In genomic region chr17:19317359-19318095, GRCh38 we compare ENCODE assay signal across 8 cellular contexts. TPM values are rescaled to one million over a fixed set of nuclear protein-coding genes. Genes with fewer than 3 reads are reported as not detected.
DNase-seq lines count a peak whose midpoint lies in the region; ATAC-seq, FAIRE-seq and TF ChIP-seq lines count a peak whose summit lies in the region.

No MANE protein-coding gene starts in this region.

- in situ Hi-C loops in astrocyte of the cerebellum (cut with HindIII; ENCODE audit: low sequenced_read_pairs) = no loop called here

- H3K4me3 ChIP-seq in GM12865 (ENCODE audit: low read depth, low read length) (no peak overlapping the region), astrocyte of the cerebellum (ENCODE audit: low read depth, low read length) (no peak overlapping the region), small intestine (ENCODE audit: low read depth in 1 of 2, low read length in 2 of 2) (no peak overlapping the region)

- TF ChIP-seq CTCF in GM12865 (IDR thresholded peaks at IDR 0.05; ENCODE audit: insufficient read depth, low read depth, low read length, missing control alignments) = peak; percentile 40
- TF ChIP-seq CTCF in astrocyte of the cerebellum (IDR thresholded peaks at IDR 0.05; ENCODE audit: low read depth, low read length, missing control alignments) = peak; percentile 24

- H3K27ac ChIP-seq in small intestine (ENCODE audit: low read depth in 1 of 2, low read length in 1 of 2) = peak overlapping the region in 1 of 2 donors; percentile 41

- peak; percentile 68 for DNase-seq in GM12865 (ENCODE audit: low read depth)
- DNase-seq in astrocyte of the cerebellum (ENCODE audit: low read depth) = peak; percentile 75
- peak; percentile 96 for DNase-seq in iPS-NIHi7 (ENCODE audit: extremely low spot score)
- peak; percentile 83 for DNase-seq in small intestine
- DNase-seq in LoVo (ENCODE audit: low spot score) = no peak

- TF ChIP-seq EP300 in Ishikawa (IDR thresholded peaks at IDR 0.05; ENCODE audit: borderline replicate concordance) = peak; percentile 13

- no peak for FAIRE-seq in small intestine (lab: Jason Lieb, UNC)

- H3K4me1 ChIP-seq in small intestine (ENCODE audit: control insufficient read depth in 2 of 2, insufficient read depth in 1 of 2, low read depth in 1 of 2, low read length in 1 of 2) = no peaks in the 10 kb centered on the region

- no peaks in the 10 kb centered on the region for H3K27me3 ChIP-seq in small intestine (ENCODE audit: control insufficient read depth in 2 of 2, insufficient read depth in 2 of 2, low read length in 2 of 2)

- H3K36me3 ChIP-seq in small intestine (ENCODE audit: control insufficient read depth in 2 of 2, insufficient read depth in 2 of 2, low read length in 2 of 2) = no peaks in the 10 kb centered on the region

- TF ChIP-seq RAD21 in Ishikawa (IDR thresholded peaks at IDR 0.05; ENCODE audit: low read depth) = peak; percentile 76

- 24 to 49% (median 39%) methylated on average over 19 of the region's 19 CpGs for WGBS in small intestine, 3 donors

- ATAC-seq in HG03196 (IDR thresholded peaks at IDR 0.05; ENCODE audit: unreplicated experiment) = no peak
- ATAC-seq in HG03045 (IDR thresholded peaks at IDR 0.05; ENCODE audit: unreplicated experiment) = no peak

- H3K9me3 ChIP-seq in small intestine (ENCODE audit: control insufficient read depth, low read depth) = no peaks in the 10 kb centered on the region

TF ChIP-seq in Ishikawa, 13 proteins besides CTCF, POLR2A, EP300 and RAD21:
- TF ChIP-seq YY1 (IDR thresholded peaks at IDR 0.05; ENCODE audit: low read depth) (peak; percentile 48; the same call in 1 of the 2 replicates), NFIC (IDR thresholded peaks at IDR 0.05) (peak; percentile 57; the same call in 1 of the 2 replicates), REST (IDR thresholded peaks at IDR 0.05; ENCODE audit: low read depth) (no peak), USF1 (IDR thresholded peaks at IDR 0.05) (no peak; the same call in 1 of the 2 replicates), TAF1 (IDR thresholded peaks at IDR 0.05; ENCODE audit: low read depth) (peak; percentile 48; the same call in 1 of the 2 replicates), TCF12 (IDR thresholded peaks at IDR 0.05; ENCODE audit: low read depth) (peak; percentile 72), EGR1 (IDR thresholded peaks at IDR 0.05) (peak; percentile 67; the same call in 1 of the 2 replicates), TEAD4 (IDR thresholded peaks at IDR 0.05) (no peak), ZBTB7A (IDR thresholded peaks at IDR 0.05; ENCODE audit: low read depth) (0 out of 2 replicates have a peak, but pooled peaks have one; percentile 25), CREB1 (IDR thresholded peaks at IDR 0.05; ENCODE audit: low read depth) (peak; percentile 65; the same call in 1 of the 2 replicates), CEBPB (IDR thresholded peaks at IDR 0.05) (no peak), FOXM1 (IDR thresholded peaks at IDR 0.05; ENCODE audit: borderline replicate concordance, low read depth) (no peak; the same call in 1 of the 2 replicates), MAX (IDR thresholded peaks at IDR 0.05) (peak; percentile 69)

RNA-seq across cellular contexts. Expression of gene B9D1, which starts 45.0 kb away (rescaled TPM):
- 10 to 100 TPM in 2 of 3 donors, 1 to 10 TPM in 1; 2.2 to 13.2 (median 12.5) TPM for polyA plus RNA-seq in small intestine
